ENCODE assay signal across 14 cellular contexts in the genomic region with DNA sequence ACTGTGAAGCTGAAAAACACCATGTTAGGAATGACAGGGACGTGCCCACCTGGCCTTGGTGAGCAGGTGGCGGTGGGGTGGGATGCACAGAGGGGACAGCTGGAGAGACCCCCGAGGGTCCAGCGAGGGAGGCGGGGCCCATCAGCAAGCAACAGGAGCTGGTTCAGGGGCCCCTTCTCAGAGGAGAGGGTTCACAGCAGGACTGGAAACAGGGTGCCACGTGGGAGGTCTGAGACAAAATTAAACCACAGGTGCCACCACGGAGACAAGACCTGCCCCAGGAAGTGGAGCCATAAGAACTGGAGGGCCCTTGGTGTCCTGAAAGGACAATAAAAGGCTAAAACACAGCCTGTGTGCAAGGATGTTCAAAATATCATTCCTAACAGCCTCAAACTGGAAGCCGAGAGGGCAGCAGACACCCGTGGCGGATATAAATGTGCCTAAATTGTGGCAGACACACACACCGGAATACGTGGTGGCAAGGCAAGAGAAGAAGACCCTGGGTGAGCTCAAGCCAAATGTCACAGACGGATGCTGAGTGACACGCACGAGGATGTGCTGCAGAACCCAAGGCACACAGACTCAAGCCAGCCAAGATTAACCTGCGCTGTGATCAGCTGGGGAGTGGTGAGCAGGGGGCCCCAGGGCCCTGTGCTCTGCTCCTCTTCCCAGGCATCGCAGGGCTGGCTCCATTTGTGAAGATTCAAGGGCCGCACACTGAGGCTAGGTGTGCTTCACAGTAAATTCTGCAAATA. TPM values are rescaled to one million over a fixed set of nuclear protein-coding genes. Genes with fewer than 3 reads are reported as not detected.
DNase-seq lines count a peak whose midpoint lies in the region; ATAC-seq and TF ChIP-seq lines count a peak whose summit lies in the region.
"Had no signal": no experiment of that assay in that cellular context is flagged by ENCODE, and none has a peak within 500 bp of the region (broad histone marks: within the 10 kb centered on the region; RNA-seq: fewer than 3 reads in every experiment).

No MANE protein-coding gene starts in this region.

- H3K9me2 ChIP-seq in neural cell (ENCODE audit: insufficient read depth, low read length) = no peaks in the 10 kb centered on the region

- POLR2A ChIA-PET in CD4-positive, alpha-beta T cell (lab: Charles Lee) = interaction anchor here (0.7 to 4.1 kb wide), 21 partner anchors 8 to 67 kb away, joined by 3 to 44 read pairs (median 5); no protein-coding TSS in a partner anchor
- POLR2A ChIA-PET in activated CD4-positive, alpha-beta memory T cell treated with anti-CD3 and anti-CD28 coated beads for 36 hours (lab: Charles Lee) = interaction anchor here (0.7 to 2.2 kb wide), 5 partner anchors 22 to 71 kb away, joined by 3 to 6 read pairs (median 3); no protein-coding TSS in a partner anchor
- POLR2A ChIA-PET in HEK293T (lab: Yijun Ruan, JAX) = no interaction called here

- CTCF ChIA-PET in CD4-positive, alpha-beta T cell (lab: Charles Lee) = interaction anchor here (0.7 to 3.6 kb wide), 7 partner anchors 8 to 69 kb away, joined by 3 to 24 read pairs (median 3); no protein-coding TSS in a partner anchor
- CTCF ChIA-PET in activated CD4-positive, alpha-beta memory T cell treated with anti-CD3 and anti-CD28 coated beads for 36 hours (lab: Charles Lee) = interaction anchor here (0.6 to 3.9 kb wide), 8 partner anchors 8 to 1959 kb away, joined by 3 to 28 read pairs (median 4); no protein-coding TSS in a partner anchor
- CTCF ChIA-PET in HEK293T (lab: Yijun Ruan, JAX) = no interaction called here

- no peaks in the 10 kb centered on the region for H3K27me3 Mint-ChIP-seq in CD4-positive, alpha-beta T cell
- H3K27me3 Mint-ChIP-seq in activated CD4-positive, alpha-beta memory T cell treated with anti-CD3 and anti-CD28 coated beads for 36 hours = no peaks in the 10 kb centered on the region

- H3F3A ChIP-seq in neural cell (ENCODE audit: insufficient read depth, low read length, poor library complexity, severe bottlenecking) = no peaks in the 10 kb centered on the region

- no peak for TF ChIP-seq EP300 in neural cell (conservative IDR thresholded peaks at IDR 0.05; ENCODE audit: poor library complexity, severe bottlenecking)

- H3K4me3 Mint-ChIP-seq in CD4-positive, alpha-beta T cell = peak overlapping the region; percentile 94
- peak overlapping the region; percentile 65 for H3K4me3 Mint-ChIP-seq in activated CD4-positive, alpha-beta memory T cell treated with anti-CD3 and anti-CD28 coated beads for 36 hours

- H3K9me3 Mint-ChIP-seq in CD4-positive, alpha-beta T cell = peaks cover 4% of the 10 kb centered on the region
- H3K9me3 Mint-ChIP-seq in activated CD4-positive, alpha-beta memory T cell treated with anti-CD3 and anti-CD28 coated beads for 36 hours = peaks cover 12% of the 10 kb centered on the region

- peak in 8 of 10 experiments; percentile 32 to 61 (median 50) for DNase-seq in CD4-positive, alpha-beta T cell
- DNase-seq in activated CD4-positive, alpha-beta memory T cell treated with anti-CD3 and anti-CD28 coated beads for 36 hours = peak; percentile 69
- no peak for DNase-seq in HEK293T (ENCODE audit: extremely low spot score)
- no peak for DNase-seq in putamen (ENCODE audit: low spot score)
- DNase-seq in SIG-M5 treated with dmso at 0.1 percent for 504 hours (lab: John Stamatoyannopoulos, UW; ENCODE audit: unreplicated experiment) = no peak
- DNase-seq: EL, H7, NCI-H1105 treated with DMSO at 0.1 percent for 48 hours, NCI-H69 had no signal

- peak overlapping the region; percentile 67 for H3K27ac ChIP-seq in CD4-positive, alpha-beta T cell (ENCODE audit: low read depth, low read length)
- H3K27ac ChIP-seq in angular gyrus (ENCODE audit: low read depth, low read length) = peak overlapping the region; percentile 92
- H3K27ac ChIP-seq in neural cell (ENCODE audit: low read length) = peak overlapping the region; percentile 55
- H3K27ac ChIP-seq: parathyroid adenoma had no signal

- H3K4me3 ChIP-seq in neural cell (ENCODE audit: low read length) = no peak overlapping the region
- H3K4me3 ChIP-seq: lung had no signal

- H3K27me3 ChIP-seq in CD4-positive, alpha-beta T cell (ENCODE audit: control insufficient read depth, insufficient read depth, low read length) = no peaks in the 10 kb centered on the region
- no peaks in the 10 kb centered on the region for H3K27me3 ChIP-seq in neural cell (ENCODE audit: insufficient read depth, low read depth, low read length)

- H3K9ac ChIP-seq in neural cell (ENCODE audit: low read length) = no peak overlapping the region
- H3K9ac ChIP-seq: parathyroid adenoma had no signal

- intact Hi-C loops in CD4-positive, alpha-beta T cell (cut with DNase I, micrococcal nuclease) = loop anchor here (2.0 to 5.0 kb wide), 3 partner anchors 15 to 41 kb away; no protein-coding TSS in a partner anchor
- intact Hi-C loops in activated CD4-positive, alpha-beta memory T cell treated with anti-CD3 and anti-CD28 coated beads for 36 hours (cut with micrococcal nuclease) = loop anchor here (5.0 kb wide), 1 partner anchor 41 kb away; no protein-coding TSS in a partner anchor

- no peak overlapping the region for H3K4me2 ChIP-seq in neural cell (ENCODE audit: low read length)

- H3K36me3 ChIP-seq in neural cell (ENCODE audit: insufficient read depth, low read length) = no peaks in the 10 kb centered on the region

- ATAC-seq in CD4-positive, alpha-beta T cell (ENCODE audit: poor library complexity) = peak; percentile 30
- ATAC-seq in GM21717 (IDR thresholded peaks at IDR 0.05; ENCODE audit: unreplicated experiment) = no peak

- peak overlapping the region; percentile 88 for H3K27ac Mint-ChIP-seq in CD4-positive, alpha-beta T cell
- H3K27ac Mint-ChIP-seq in activated CD4-positive, alpha-beta memory T cell treated with anti-CD3 and anti-CD28 coated beads for 36 hours = peak overlapping the region; percentile 90

- H3K9me3 ChIP-seq in CD4-positive, alpha-beta T cell (ENCODE audit: control insufficient read depth, low read length) = no peaks in the 10 kb centered on the region
- H3K9me3 ChIP-seq in neural cell (ENCODE audit: low read length) = no peaks in the 10 kb centered on the region

- H3K79me2 ChIP-seq in neural cell (replicated peaks; ENCODE audit: insufficient read depth, low read length) = peaks cover 68% of the 10 kb centered on the region
- H3K79me2 ChIP-seq: parathyroid adenoma had no signal

- TF ChIP-seq CTCF in CD4-positive, alpha-beta T cell (IDR thresholded peaks at IDR 0.05) = no peak
- no peak for TF ChIP-seq CTCF in neural cell (IDR thresholded peaks at IDR 0.05; ENCODE audit: poor library complexity, severe bottlenecking)

- H3K36me3 Mint-ChIP-seq in CD4-positive, alpha-beta T cell (ENCODE audit: low read depth) = peaks cover 81% of the 10 kb centered on the region
- H3K36me3 Mint-ChIP-seq in activated CD4-positive, alpha-beta memory T cell treated with anti-CD3 and anti-CD28 coated beads for 36 hours = peaks cover 42% of the 10 kb centered on the region

- H2AFZ ChIP-seq in neural cell (ENCODE audit: low read depth, low read length) = no peak overlapping the region
- H2AFZ ChIP-seq: parathyroid adenoma had no signal

- TF ChIP-seq RAD21 in neural cell (conservative IDR thresholded peaks at IDR 0.05) = no peak

- H4K20me1 ChIP-seq in neural cell (ENCODE audit: insufficient read depth) = no peaks in the 10 kb centered on the region

- peaks cover 92% of the 10 kb centered on the region for H3K4me1 Mint-ChIP-seq in CD4-positive, alpha-beta T cell (ENCODE audit: low read depth)
- H3K4me1 Mint-ChIP-seq in activated CD4-positive, alpha-beta memory T cell treated with anti-CD3 and anti-CD28 coated beads for 36 hours (ENCODE audit: low read depth) = peaks cover 92% of the 10 kb centered on the region

TF ChIP-seq in neural cell, 6 proteins besides CTCF, POLR2A, EP300 and RAD21 (continues in another document):
- no peak for TF ChIP-seq POLR2AphosphoS5 (IDR thresholded peaks at IDR 0.05)
- no peak for TF ChIP-seq TAF1 (IDR thresholded peaks at IDR 0.05; ENCODE audit: low read depth)

TF ChIP-seq in HEK293T, 16 proteins besides CTCF, POLR2A, EP300 and RAD21:
- no peak for TF ChIP-seq HDGF (IDR thresholded peaks at IDR 0.05; ENCODE audit: borderline replicate concordance)
- TF ChIP-seq CTBP1 (IDR thresholded peaks at IDR 0.05; ENCODE audit: borderline replicate concordance) = no peak
- no peak for TF ChIP-seq ARNT (IDR thresholded peaks at IDR 0.05)
- TF ChIP-seq FOXA1 (IDR thresholded peaks at IDR 0.05) = no peak
- no peak for TF ChIP-seq BHLHE40 (IDR thresholded peaks at IDR 0.05; ENCODE audit: borderline replicate concordance)
- no peak for TF ChIP-seq SP1 (IDR thresholded peaks at IDR 0.05)
- no peak for TF ChIP-seq NFRKB (IDR thresholded peaks at IDR 0.05)
- TF ChIP-seq FOXM1 (IDR thresholded peaks at IDR 0.05; ENCODE audit: borderline replicate concordance) = no peak

RNA-seq across cellular contexts. Expression of a gene that starts 16.6 kb away (rescaled TPM):
- 100 to 1,000 TPM; 399 to 430 TPM for total RNA-seq in CD4-positive, alpha-beta T cell
- total RNA-seq in activated CD4-positive, alpha-beta memory T cell treated with anti-CD3 and anti-CD28 coated beads for 36 hours = 100 to 1,000 TPM; 159 to 161 TPM
- 34.0 and 40.9 TPM in 2 replicates for polyA plus RNA-seq in neural cell
- polyA minus RNA-seq in neural cell = 47.5 and 67.0 TPM in 2 replicates

Comparison
In these comparisons a context has a peak if more than half of its experiments do, and no peak if none do; other contexts are left out.
1. DNase-seq: peak in CD4-positive, alpha-beta T cell (8 of 10) and activated CD4-positive, alpha-beta memory T cell treated with anti-CD3 and anti-CD28 coated beads for 36 hours (single experiment); none in HEK293T (single experiment), putamen (single experiment) and SIG-M5 treated with dmso at 0.1 percent for 504 hours (single experiment).
2. Peak in every context shown above with its lines, with median percentiles within 50 percentile points of each other: H3K27ac ChIP-seq.